8 cellular contexts compared by ENCODE assay signal in genomic region chr19:58518261-58519086, GRCh38. TPM values are rescaled to one million over a fixed set of nuclear protein-coding genes. Genes with fewer than 3 reads are reported as not detected.
DNase-seq lines count a peak whose midpoint lies in the region; ATAC-seq and TF ChIP-seq lines count a peak whose summit lies in the region.

No MANE protein-coding gene starts in this region.

- ATAC-seq in HG03196 (IDR thresholded peaks at IDR 0.05; ENCODE audit: unreplicated experiment) (no peak), GM18909 (IDR thresholded peaks at IDR 0.05; ENCODE audit: poor library complexity, unreplicated experiment) (no peak)

- peak overlapping the region; percentile 90 to 99 (median 94) for H3K27ac ChIP-seq in BLaER1 treated with 17β-estradiol and CSF1 and Interleukin-3, amounts not matched to agents 10 nM and 100 nM
- H3K27ac ChIP-seq in angular gyrus (ENCODE audit: low read depth, low read length): peak overlapping the region; percentile 93
- peak overlapping the region; percentile 95 for H3K27ac ChIP-seq in liver (ENCODE audit: low read depth in 1 of 2, low read length in 2 of 2)
- H3K27ac ChIP-seq in urinary bladder (ENCODE audit: low read depth): peak overlapping the region; percentile 90

- no peak for TF ChIP-seq RAD21 in liver (IDR thresholded peaks at IDR 0.05)

- peak; percentile 37 for DNase-seq in KBM-7
- DNase-seq in 8988T: no peak

- H3K4me1 ChIP-seq in BLaER1 treated with 17β-estradiol and CSF1 and Interleukin-3, amounts not matched to agents 10 nM and 100 nM: peaks cover 46 to 65% (median 51%) of the 10 kb centered on the region in 10 experiments
- peaks cover 7 to 49% (median 30%) of the 10 kb centered on the region in 4 donors for H3K4me1 ChIP-seq in liver (ENCODE audit: control insufficient read depth in 4 of 4, insufficient read depth in 4 of 4, low read length in 3 of 4)
- no peaks in the 10 kb centered on the region for H3K4me1 ChIP-seq in urinary bladder (ENCODE audit: insufficient read depth)

- peak overlapping the region; percentile 92 to 100 (median 98) for H3K4me2 ChIP-seq in BLaER1 treated with 17β-estradiol and CSF1 and Interleukin-3, amounts not matched to agents 10 nM and 100 nM

- peaks cover 17 to 30% (median 23%) of the 10 kb centered on the region in 11 experiments for H3K36me3 ChIP-seq in BLaER1 treated with 17β-estradiol and CSF1 and Interleukin-3, amounts not matched to agents 10 nM and 100 nM
- peaks cover 0 to 9% (median 3%) of the 10 kb centered on the region in 4 donors for H3K36me3 ChIP-seq in liver (ENCODE audit: control insufficient read depth in 4 of 4, insufficient read depth in 3 of 4, low read depth in 1 of 4, low read length in 3 of 4)
- H3K36me3 ChIP-seq in urinary bladder (ENCODE audit: insufficient read depth): peaks cover 3% of the 10 kb centered on the region

- 13% methylated on average over 22 of the region's 22 CpGs for WGBS in liver
- 9% methylated on average over 22 of the region's 22 CpGs for WGBS in urinary bladder

- in situ Hi-C loops in KBM-7 (cut with MboI; ENCODE audit: low pct_unique_long_range_greater_than_20kb, low sequenced_read_pairs): no loop called here

- no peaks in the 10 kb centered on the region for H3K27me3 ChIP-seq in BLaER1 treated with 17β-estradiol and CSF1 and Interleukin-3, amounts not matched to agents 10 nM and 100 nM
- no peaks in the 10 kb centered on the region for H3K27me3 ChIP-seq in liver (ENCODE audit: control insufficient read depth in 4 of 4, insufficient read depth in 4 of 4, low read length in 3 of 4)

- TF ChIP-seq CTCF in liver (IDR thresholded peaks at IDR 0.05; ENCODE audit: low read depth, low read length, missing input control): no peak

- peak overlapping the region; percentile 69 to 91 (median 81) for H3K4me3 ChIP-seq in BLaER1 treated with 17β-estradiol and CSF1 and Interleukin-3, amounts not matched to agents 10 nM and 100 nM
- H3K4me3 ChIP-seq in liver (ENCODE audit: low read depth in 1 of 3, low read length in 3 of 3) (peak overlapping the region in 2 of 3 donors; percentile 78 to 88), urinary bladder (ENCODE audit: low read depth, low read length) (peak overlapping the region; percentile 63)

- H3K9me3 ChIP-seq in BLaER1 treated with 17β-estradiol and CSF1 and Interleukin-3, amounts not matched to agents 10 nM and 100 nM (replicated peaks in 1 of 11): no peaks in the 10 kb centered on the region
- no peaks in the 10 kb centered on the region for H3K9me3 ChIP-seq in liver (ENCODE audit: control insufficient read depth in 4 of 4, low read length in 3 of 4)

- peak overlapping the region; percentile 91 to 99 (median 95) for H3K9ac ChIP-seq in BLaER1 treated with 17β-estradiol and CSF1 and Interleukin-3, amounts not matched to agents 10 nM and 100 nM
- H3K9ac ChIP-seq in liver (ENCODE audit: low read depth in 1 of 2, low read length in 2 of 2): peak overlapping the region; percentile 34 to 45

- peaks cover 8 to 37% (median 24%) of the 10 kb centered on the region in 11 experiments; a peak in 14 of 22 replicates for H4K20me1 ChIP-seq in BLaER1 treated with 17β-estradiol and CSF1 and Interleukin-3, amounts not matched to agents 10 nM and 100 nM

TF ChIP-seq in liver, 16 proteins besides CTCF, POLR2A, EP300 and RAD21:
- TF ChIP-seq ATF3 (IDR thresholded peaks at IDR 0.05): no peak
- TF ChIP-seq RXRA (IDR thresholded peaks at IDR 0.05): no peak

RNA-seq across cellular contexts. Expression of gene ZBTB45, which starts 1.1 kb away (rescaled TPM):
- total RNA-seq in liver (1 to 10 TPM; 2.1 to 3.2 TPM), urinary bladder (3.3 TPM)
- polyA plus RNA-seq in liver (1 to 10 TPM; 2.2 to 4.0 TPM), urinary bladder (18.4 TPM)

RNA-seq across cellular contexts. Expression of gene SLC27A5, which starts 6.7 kb away (rescaled TPM):
- 100 to 1,000 TPM in 1 of 2 donors, 10 to 100 TPM in 1; 31.9 to 395 TPM for total RNA-seq in liver
- polyA plus RNA-seq in liver: 100 to 1,000 TPM; 316 to 326 TPM
- total RNA-seq in urinary bladder: 3.5 TPM
- polyA plus RNA-seq in urinary bladder: 16.8 TPM

RNA-seq across cellular contexts. Expression of gene TRIM28, which starts 25.4 kb away (rescaled TPM):
- total RNA-seq in liver (100 to 1,000 TPM in 1 of 2 donors, 10 to 100 TPM in 1; 80.5 to 157 TPM), urinary bladder (177 TPM)
- polyA plus RNA-seq in liver (10 to 100 TPM; 47.1 to 88.0 TPM), urinary bladder (282 TPM)

RNA-seq across cellular contexts. Expression of gene CHMP2A, which starts 36.4 kb away (rescaled TPM):
- total RNA-seq in liver (10 to 100 TPM; 58.0 to 69.5 TPM), urinary bladder (38.4 TPM)
- polyA plus RNA-seq in liver (100 to 1,000 TPM in 1 of 2 donors, 10 to 100 TPM in 1; 97.1 to 107 TPM), urinary bladder (212 TPM)

RNA-seq across cellular contexts. Expression of gene UBE2M, which starts 39.9 kb away (rescaled TPM):
- total RNA-seq in liver (10 to 100 TPM; 12.1 to 30.7 TPM), urinary bladder (31.0 TPM)
- polyA plus RNA-seq in liver (10 to 100 TPM in 1 of 2 donors, 1 to 10 TPM in 1; 7.6 to 23.4 TPM), urinary bladder (69.3 TPM)
